Comparison of ENCODE assay signal across 8 cellular contexts in the genomic region with DNA sequence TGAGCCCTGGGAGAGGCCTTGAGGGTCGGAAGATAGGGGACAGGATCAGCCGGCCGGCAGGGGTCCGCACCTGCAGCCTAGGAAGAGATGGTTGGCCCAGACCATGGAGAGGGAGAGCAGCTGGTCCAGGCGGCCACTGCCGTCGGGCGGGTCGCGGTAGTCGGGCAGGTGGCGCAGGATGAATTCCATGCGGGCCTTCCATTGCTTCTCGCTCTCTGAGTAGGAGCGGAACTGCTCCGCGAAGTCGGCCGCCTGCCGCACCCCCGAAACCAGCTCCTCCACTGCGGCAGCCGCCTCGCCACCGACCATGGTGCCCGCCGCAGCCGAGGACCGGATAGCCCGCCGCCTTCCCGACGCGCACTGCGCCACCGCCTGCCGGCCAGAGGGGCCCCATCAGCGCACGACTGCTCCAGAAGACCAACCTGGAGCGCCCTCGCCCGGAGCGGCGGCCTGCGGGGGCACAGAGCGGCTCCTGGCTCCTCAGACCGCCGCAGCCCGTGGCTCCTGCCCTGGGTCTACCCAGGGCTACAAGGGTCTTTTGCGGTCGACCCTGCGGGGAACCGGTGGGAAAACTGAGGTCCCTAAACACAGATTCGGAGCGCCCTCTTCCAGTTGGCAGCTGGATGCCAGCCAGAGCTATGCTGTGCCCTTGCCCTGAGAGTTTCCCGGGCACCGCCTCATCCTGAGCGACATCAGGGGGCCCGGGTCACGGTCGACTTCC. TPM values are rescaled to one million over a fixed set of nuclear protein-coding genes. Genes with fewer than 3 reads are reported as not detected.
DNase-seq lines count a peak whose midpoint lies in the region; ATAC-seq and TF ChIP-seq lines count a peak whose summit lies in the region.

Gene CDKN2AIPNL (minus strand): TSS at position 336 of the 721 bp plus-strand sequence. CDS start 27 bp downstream, at position 309.

- H3K9me3 ChIP-seq in HUES64 (ENCODE audit: insufficient read depth, low read depth, low read length): no peaks in the 10 kb centered on the region
- H3K9me3 ChIP-seq in OCI-LY7 (ENCODE audit: low read length): no peaks in the 10 kb centered on the region

- H3K9ac ChIP-seq in HUES64 (ENCODE audit: low read depth, low read length): peak within 1 kb of the TSS; percentile 86

- H4K20me1 ChIP-seq in OCI-LY7 (ENCODE audit: insufficient read depth, low read length): no peaks in the 10 kb centered on the region

- H3K27ac ChIP-seq in HUES64 (ENCODE audit: low read depth, low read length) (peak within 1 kb of the TSS; percentile 69), OCI-LY7 (ENCODE audit: low read depth, low read length, poor library complexity, severe bottlenecking) (peak within 1 kb of the TSS; percentile 27)

- BruUV-seq in OCI-LY7 (replicated peaks; lab: Mats Ljungman, UMichigan): no TSS peak

- peaks cover 17% of the 10 kb centered on the region for H3K4me1 ChIP-seq in HUES64 (ENCODE audit: insufficient read depth, low read length)
- H3K4me1 ChIP-seq in OCI-LY7 (ENCODE audit: insufficient read depth, low read length, poor library complexity, severe bottlenecking): peaks cover 26% of the 10 kb centered on the region

- no peaks in the 10 kb centered on the region for H3K9me2 ChIP-seq in OCI-LY7 (ENCODE audit: insufficient read depth, low read length)

- 5% methylated on average over 61 of the region's 61 CpGs for WGBS in HUES64

- H3K4me3 ChIP-seq in HUES64 (ENCODE audit: low read length): peak within 1 kb of the TSS; percentile 89
- peak within 1 kb of the TSS; percentile 100 for H3K4me3 ChIP-seq in OCI-LY7 (ENCODE audit: low read depth, low read length, poor library complexity, severe bottlenecking)
- H3K4me3 ChIP-seq in epithelial cell of esophagus (ENCODE audit: low read length): peak within 1 kb of the TSS; percentile 95

- POLR2A ChIA-PET in OCI-LY7 (lab: Charles Lee): interaction anchor here (0.6 to 1.6 kb wide), 19 partner anchors 8 to 188 kb away, joined by 3 to 5 read pairs (median 4); no protein-coding TSS in a partner anchor

- intact Hi-C loops in OCI-LY7 (cut with micrococcal nuclease; ENCODE audit: unreplicated experiment): loop anchor here (2.0 to 10.0 kb wide), 5 partner anchors 107 to 326 kb away; partner anchors contain the start of gene CAMLG

- DNase-seq in DMS114 treated with DMSO at 0.1 percent for 48 hours (lab: John Stamatoyannopoulos, UW; ENCODE audit: unreplicated experiment) (peak; percentile 79), OCI-LY7 (ENCODE audit: low spot score) (peak; percentile 91), activated T-cell treated with anti-CD3 and anti-CD28 coated beads for 4 hours (peak; percentile 77), epithelial cell of esophagus (ENCODE audit: low read depth) (peak; percentile 91), mucosa of gallbladder (ENCODE audit: low spot score) (peak; percentile 90)
- peak; percentile 65 to 81 for DNase-seq in stimulated activated CD8-positive, alpha-beta memory T cell treated with anti-CD3 and anti-CD28 coated beads, Interleukin-4, amount 100 ng/mL, for 4 hours (ENCODE audit: low read depth in 2 of 2, low spot score in 1 of 2)

- peaks cover 16% of the 10 kb centered on the region for H3K36me3 ChIP-seq in HUES64 (ENCODE audit: insufficient read depth, low read length)
- peaks cover 22% of the 10 kb centered on the region for H3K36me3 ChIP-seq in OCI-LY7 (ENCODE audit: insufficient read depth, low read length)

- peak; percentile 79 for TF ChIP-seq CTCF in OCI-LY7 (conservative IDR thresholded peaks at IDR 0.05; ENCODE audit: low read length)
- TF ChIP-seq CTCF in epithelial cell of esophagus (IDR thresholded peaks at IDR 0.05; ENCODE audit: insufficient read depth, low read depth, low read length, missing control alignments): peak; percentile 45

- H3K79me2 ChIP-seq in OCI-LY7 (ENCODE audit: insufficient read depth, low read depth, low read length): peaks cover 25% of the 10 kb centered on the region

- CTCF ChIA-PET in OCI-LY7 (lab: Charles Lee; ENCODE audit: unreplicated experiment): interaction anchor here (0.6 to 1.4 kb wide), 4 partner anchors 16 to 767 kb away, joined by 3 to 4 read pairs (median 4); no protein-coding TSS in a partner anchor

- peak within 1 kb of the TSS; percentile 97 for H3K4me2 ChIP-seq in OCI-LY7 (ENCODE audit: low read length)

- H3K27me3 ChIP-seq in HUES64 (ENCODE audit: insufficient read depth, low read length): no peaks in the 10 kb centered on the region

- ATAC-seq in GM21447 (IDR thresholded peaks at IDR 0.05; ENCODE audit: unreplicated experiment): peak; percentile 97

- H2AFZ ChIP-seq in OCI-LY7 (ENCODE audit: low read length): peak within 1 kb of the TSS; percentile 96

RNA-seq across cellular contexts. Expression of gene CDKN2AIPNL, which starts in this region (rescaled TPM):
- 63.1 TPM for polyA plus RNA-seq in HUES64 (2013, experiment 1 of 2)
- polyA plus RNA-seq in HUES64 (2013, experiment 2 of 2): 63.5 TPM
- 40.5 and 47.8 TPM in 2 replicates for total RNA-seq in OCI-LY7 (2014; rRNA removed; shearing (Covaris generic))
- 45.7 and 45.8 TPM in 2 replicates for total RNA-seq in OCI-LY7 (2022)
- 18.0 TPM for total RNA-seq in mucosa of gallbladder

Comparison
In these comparisons a context has a peak if more than half of its experiments do, and no peak if none do; other contexts are left out.
1. Peak in every context shown above with its lines: DNase-seq, ATAC-seq, H3K4me3 ChIP-seq and H3K27ac ChIP-seq.